ENCODE assay signal across 1 cellular context in genomic region chr20:409697-410559, GRCh38.
TF ChIP-seq lines count a peak whose summit lies in the region.

No MANE protein-coding gene starts in this region.

TF ChIP-seq in GM23338, 12 proteins besides CTCF, POLR2A, EP300 and RAD21 (continued from another document):
- TF ChIP-seq ZNF462 (CRISPR knock-in tag; IDR thresholded peaks at IDR 0.05) (no peak), REST (IDR thresholded peaks at IDR 0.05; ENCODE audit: unreplicated experiment) (no peak), JUNB (IDR thresholded peaks at IDR 0.05; ENCODE audit: unreplicated experiment) (no peak), ZNF114 (CRISPR knock-in tag; IDR thresholded peaks at IDR 0.05) (no peak)
